ENCODE assay signal across 1 cellular context in genomic region chr17:82035488-82035887, GRCh38.
TF ChIP-seq lines count a peak whose summit lies in the region.

No MANE protein-coding gene starts in this region.

TF ChIP-seq in GM23338, 12 proteins besides CTCF, POLR2A, EP300 and RAD21 (continued from another document):
- TF ChIP-seq POLR2AphosphoS5 (IDR thresholded peaks at IDR 0.05; ENCODE audit: low read depth), result no peak
- no peak for TF ChIP-seq REST (IDR thresholded peaks at IDR 0.05; ENCODE audit: unreplicated experiment)
